In genomic region chr6:4788953-4789584, GRCh38 we compare ENCODE assay signal across 12 cellular contexts. TPM values are rescaled to one million over a fixed set of nuclear protein-coding genes. Genes with fewer than 3 reads are reported as not detected.
DNase-seq lines count a peak whose midpoint lies in the region; ATAC-seq, FAIRE-seq and TF ChIP-seq lines count a peak whose summit lies in the region.
"Had no signal": no experiment of that assay in that cellular context is flagged by ENCODE, and none has a peak within 500 bp of the region (broad histone marks: within the 10 kb centered on the region; RNA-seq: fewer than 3 reads in every experiment).

No MANE protein-coding gene starts in this region.

- 0 out of 2 replicates have a peak, but pooled peaks cover 3% of the 10 kb centered on the region for H3K9me3 ChIP-seq in K562 (replicated peaks; ENCODE audit: control insufficient read depth, insufficient read depth, low read depth, low read length)
- no peaks in the 10 kb centered on the region for H3K9me3 ChIP-seq in pancreas

- TF ChIP-seq POLR2A in K562 (conservative IDR thresholded peaks at IDR 0.05), result no peak

- no peaks in the 10 kb centered on the region for H3K36me3 ChIP-seq in K562 (ENCODE audit: control insufficient read depth, insufficient read depth, low read length)
- H3K36me3 ChIP-seq in pancreas, result no peaks in the 10 kb centered on the region

- ATAC-seq in GM19463 (IDR thresholded peaks at IDR 0.05; ENCODE audit: unreplicated experiment) (peak; percentile 97), HG03060 (IDR thresholded peaks at IDR 0.05; ENCODE audit: low read depth, unreplicated experiment) (peak; percentile 86), K562 (peak; percentile 36; the same call in 2 of the 3 replicates), pancreas (no peak)
- ATAC-seq: CD8-positive, alpha-beta T cell had no signal

- H3K9me1 ChIP-seq in K562 (ENCODE audit: control insufficient read depth, insufficient read depth, low read length), result peaks cover 9% of the 10 kb centered on the region

- in situ Hi-C loops in K562 (cut with MboI), result no loop called here

- no TSS peak for BruUV-seq in K562 (replicated peaks; lab: Mats Ljungman, UMichigan)

- POLR2A ChIA-PET in K562 (lab: Yijun Ruan, JAX), result interaction anchor here (0.7 to 2.7 kb wide), 6 partner anchors 9 to 270 kb away, joined by 3 to 12 read pairs (median 5); partner anchors contain the start of gene CDYL

- peak; percentile 82 for DNase-seq in GM12865 (ENCODE audit: low read depth)
- DNase-seq in K562 (ENCODE audit: extremely low read depth in 1 of 4, low spot score in 3 of 4), result no peak
- DNase-seq in NCI-H1417 (lab: John Stamatoyannopoulos, UW), result no peak
- DNase-seq in pancreas, result no peak
- DNase-seq in C1 segment of cervical spinal cord (lab: John Stamatoyannopoulos, UW), result no peak
- DNase-seq in anterior cingulate cortex (lab: John Stamatoyannopoulos, UW), result no peak
- DNase-seq: activated T-cell treated with anti-CD3 and anti-CD28 coated beads, Interleukin-2, amount 50 U/mL, for 24 hours; CD8-positive, alpha-beta T cell had no signal

- WGBS in K562 (ENCODE audit: insufficient coverage, low coverage, missing lambda C conversion rate), result 64% methylated on average over 16 of the region's 16 CpGs
- 88 to 91% methylated on average over 16 of the region's 16 CpGs for WGBS in pancreas, 2 donors

- no peak for TF ChIP-seq EP300 in K562 (IDR thresholded peaks at IDR 0.05; ENCODE audit: low read length)

- CTCF ChIA-PET in K562 (lab: Yijun Ruan, JAX; ENCODE audit: low intra/inter-chr PET ratio), result no interaction called here

- no peaks in the 10 kb centered on the region for H3K27me3 ChIP-seq in K562 (ENCODE audit: control insufficient read depth in 2 of 2, insufficient read depth in 2 of 2, low read length in 2 of 2)
- H3K27me3 ChIP-seq in pancreas, result no peaks in the 10 kb centered on the region

- H3K79me2 ChIP-seq in K562 (ENCODE audit: control insufficient read depth, insufficient read depth, low read length), result peaks cover 95% of the 10 kb centered on the region

- TF ChIP-seq RAD21 in K562 (CRISPR knock-in tag; conservative IDR thresholded peaks at IDR 0.05 in 1 of 2, IDR thresholded peaks at IDR 0.05 in 1 of 2), result no peak

- no peak overlapping the region for H2AFZ ChIP-seq in K562 (ENCODE audit: low read depth, low read length)

- H3K4me3 ChIP-seq in GM12865 (ENCODE audit: low read depth, low read length) (peak overlapping the region; percentile 36), K562 (no peak overlapping the region), pancreas (no peak overlapping the region)

- peaks cover 53% of the 10 kb centered on the region for H4K20me1 ChIP-seq in K562 (replicated peaks; ENCODE audit: control insufficient read depth, insufficient read depth, low read length)

- peak; percentile 60 for TF ChIP-seq CTCF in GM12865 (IDR thresholded peaks at IDR 0.05; ENCODE audit: insufficient read depth, low read depth, low read length, missing control alignments)
- TF ChIP-seq CTCF in K562 (IDR thresholded peaks at IDR 0.05 in 2 of 3, conservative IDR thresholded peaks at IDR 0.05 in 1 of 3; ENCODE audit: insufficient read depth in 2 of 3, low read depth in 1 of 3, low read length in 3 of 3), result 0 out of 6 replicates have a peak, but pooled peaks of 1 of the 3 experiments have one; percentile 9
- no peak for TF ChIP-seq CTCF in pancreas (IDR thresholded peaks at IDR 0.05)

- H3K27ac ChIP-seq in K562 (ENCODE audit: extremely low read depth, low read depth, low read length) (no peak overlapping the region), pancreas (no peak overlapping the region)
- H3K27ac ChIP-seq: KMS-11 had no signal

- H3K9ac ChIP-seq in K562 (ENCODE audit: insufficient read depth in 1 of 2, low read depth in 2 of 2, low read length in 2 of 2), result no peak overlapping the region; a peak in 1 of 4 replicates
- H3K9ac ChIP-seq: KMS-11 had no signal

- no peak overlapping the region for H3K4me2 ChIP-seq in K562 (ENCODE audit: insufficient read depth, low read length)

- intact Hi-C loops in K562 (cut with micrococcal nuclease) (loop anchor here (10.0 kb wide), 1 partner anchor 146 kb away; no protein-coding TSS in a partner anchor), pancreas (cut with DNase I) (no loop called here)

- H3K4me1 ChIP-seq in K562 (replicated peaks in 1 of 2; ENCODE audit: control insufficient read depth in 2 of 2, insufficient read depth in 2 of 2, low read length in 2 of 2) (peaks cover 5 to 18% of the 10 kb centered on the region in 2 experiments; a peak in 4 of 5 replicates), pancreas (no peaks in the 10 kb centered on the region)

- FAIRE-seq in K562 (lab: Jason Lieb, UNC) (no peak), pancreas (lab: Jason Lieb, UNC) (no peak)
- FAIRE-seq: endometrium had no signal

TF ChIP-seq in K562, 482 proteins besides CTCF, POLR2A, EP300 and RAD21:
- TF ChIP-seq ZBTB33 (CRISPR knock-in tag; IDR thresholded peaks at IDR 0.05), result peak; percentile 61; the same call in 1 of the 2 replicates
- TF ChIP-seq CTCFL (IDR thresholded peaks at IDR 0.05; ENCODE audit: borderline replicate concordance, insufficient read depth, low read depth, low read length, poor library complexity, severe bottlenecking), result no peak

RNA-seq across cellular contexts. Expression of gene CDYL, which starts 12.9 kb away (rescaled TPM):
- 97.4 and 107 TPM in 2 replicates for total RNA-seq in K562 (2011; cell fraction: chromatin; rRNA removed; ENCODE audit: low replicate concordance)
- 24.0 and 27.2 TPM in 2 replicates for total RNA-seq in K562 (2011; cell fraction: nucleolus; rRNA removed)
- total RNA-seq in K562 (2011; cell fraction: nucleoplasm; rRNA removed), result 47.5 and 53.3 TPM in 2 replicates
- total RNA-seq in K562 (2014; rRNA removed) (28.2 and 29.1 TPM in 2 replicates), K562 (2014; rRNA removed; fragmentation: Illumina TruSeq; extraction: Trizol) (40.8 and 49.6 TPM in 2 replicates), K562 (2015; rRNA removed; fragmentation: Illumina TruSeq; extraction: Trizol) (40.1 and 43.3 TPM in 2 replicates), K562 (2021) (42.3 and 44.8 TPM in 2 replicates), pancreas (10 to 100 TPM in 4 of 6 donors, 1 to 10 TPM in 2; 9.7 to 15.3 (median 11.6) TPM)
- polyA plus RNA-seq in K562 (2011; rRNA removed) (45.2 and 45.8 TPM in 2 replicates), K562 (2014; fragmentation: Illumina TruSeq; extraction: Trizol) (39.0 and 42.1 TPM in 2 replicates), K562 (2014; fragmentation: Nextera tagmentation; extraction: Ambion mirVana) (1 to 10 TPM; 8.1 to 8.9 TPM), K562 (2014; rRNA removed) (21.9 and 23.0 TPM in 2 replicates), pancreas (1 to 10 TPM; 3.4 to 3.5 TPM)
- 17.9 and 27.1 TPM in 2 replicates for polyA plus RNA-seq in K562 (2011; cell fraction: cytosol; rRNA removed)
- polyA plus RNA-seq in K562 (2011; cell fraction: nucleus; rRNA removed), result 32.7 and 41.9 TPM in 2 replicates
- 19.0 and 20.5 TPM in 2 replicates for polyA plus RNA-seq in K562 (2012)
- polyA minus RNA-seq in K562 (2011; rRNA and poly(A)+ RNA removed), result 137 and 190 TPM in 2 replicates
- polyA minus RNA-seq in K562 (2011; cell fraction: cytosol; rRNA and poly(A)+ RNA removed), result 45.0 and 56.9 TPM in 2 replicates
- 19.1 and 40.3 TPM in 2 replicates for polyA minus RNA-seq in K562 (2011; cell fraction: nucleus; rRNA and poly(A)+ RNA removed)

Comparison
In these comparisons a context has a peak if more than half of its experiments do, and no peak if none do; other contexts are left out.
1. ATAC-seq: peak in GM19463 (single experiment), HG03060 (single experiment) and K562 (single experiment); none in pancreas (0 of 4).